ENCODE assay signal across 4 cellular contexts in the genomic region with DNA sequence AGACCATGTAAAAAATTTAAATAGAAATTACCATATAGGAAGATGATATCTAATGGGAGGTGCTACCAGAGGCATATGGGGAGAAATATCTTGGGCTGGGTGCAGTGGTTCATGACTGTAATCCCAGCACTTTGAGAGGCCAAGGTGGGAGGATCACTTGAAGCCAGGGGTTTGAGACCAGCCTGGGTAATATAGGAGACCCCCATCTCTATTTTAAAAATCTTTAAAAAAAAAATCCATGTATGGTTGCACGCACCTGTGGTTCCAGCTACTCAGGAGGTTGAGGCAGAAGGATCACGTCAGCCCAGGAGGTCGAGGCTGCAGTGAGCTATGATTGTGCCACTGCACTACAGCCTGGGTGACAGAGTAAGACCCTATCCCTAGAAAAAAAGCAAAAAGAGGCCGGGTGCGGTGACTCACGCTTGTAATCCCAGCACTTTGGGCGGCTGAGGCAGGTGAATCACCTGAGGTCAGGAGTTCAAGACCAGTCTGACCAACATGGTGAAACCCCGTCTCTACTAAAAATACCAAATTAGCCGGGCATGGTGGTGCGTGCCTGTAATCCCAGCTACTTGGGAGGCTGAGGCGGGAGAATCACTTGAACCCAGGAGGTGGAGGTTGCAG. TPM values are rescaled to one million over a fixed set of nuclear protein-coding genes. Genes with fewer than 3 reads are reported as not detected.
"Had no signal": no experiment of that assay in that cellular context is flagged by ENCODE, and none has a peak within 500 bp of the region (broad histone marks: within the 10 kb centered on the region; RNA-seq: fewer than 3 reads in every experiment).

No MANE protein-coding gene starts in this region.

RNA-seq across cellular contexts. Expression of gene ICAM4, which starts 44.8 kb away (rescaled TPM):
- total RNA-seq: HT1080, LHCN-M2, Peyer's patch, SJSA1 had no signal
